In genomic region chr12:71780207-71780822, GRCh38 we compare ENCODE assay signal across 8 cellular contexts. TPM values are rescaled to one million over a fixed set of nuclear protein-coding genes. Genes with fewer than 3 reads are reported as not detected.
A peak's percentile ranks its signal among the peaks of the same experiment; 100 is the strongest.
DNase-seq lines count a peak whose midpoint lies in the region; ATAC-seq, FAIRE-seq and TF ChIP-seq lines count a peak whose summit lies in the region.

No MANE protein-coding gene starts in this region.

- TF ChIP-seq CTCF in heart right ventricle (IDR thresholded peaks at IDR 0.05) (peak; percentile 45 to 85 (median 72)), psoas muscle (IDR thresholded peaks at IDR 0.05) (peak; percentile 71)

- H3K4me3 ChIP-seq in heart right ventricle (no peak overlapping the region), psoas muscle (no peak overlapping the region)

- H3K27me3 ChIP-seq in heart right ventricle (no peaks in the 10 kb centered on the region), psoas muscle (ENCODE audit: insufficient read depth in 3 of 3, low read length in 2 of 3) (no peaks in the 10 kb centered on the region)

- H3K36me3 ChIP-seq in heart right ventricle (peaks cover 0 to 89% (median 29%) of the 10 kb centered on the region in 9 donors), psoas muscle (ENCODE audit: insufficient read depth in 1 of 2, low read depth in 1 of 2) (peaks cover under 1 to 87% of the 10 kb centered on the region in 2 donors)

- ATAC-seq in heart right ventricle: peak in 5 of 8 donors; percentile 46 to 75 (median 61)
- ATAC-seq in Right ventricle myocardium superior (ENCODE audit: poor library complexity): no peak
- ATAC-seq in HG02885 (IDR thresholded peaks at IDR 0.05; ENCODE audit: poor library complexity, unreplicated experiment): peak; percentile 70
- ATAC-seq in psoas muscle: peak in 2 of 4 donors; percentile 43 to 67
- ATAC-seq in HG03097 (IDR thresholded peaks at IDR 0.05; ENCODE audit: low FRiP score, unreplicated experiment): no peak

- H3K4me1 ChIP-seq in heart right ventricle: peaks cover 0 to 25% (median 11%) of the 10 kb centered on the region in 9 donors
- no peaks in the 10 kb centered on the region for H3K4me1 ChIP-seq in psoas muscle

- peak overlapping the region in 3 of 10 donors; percentile 7 to 26 (median 15) for H3K27ac ChIP-seq in heart right ventricle
- H3K27ac ChIP-seq in psoas muscle: no peak overlapping the region

- H3K9me3 ChIP-seq in heart right ventricle: no peaks in the 10 kb centered on the region
- no peaks in the 10 kb centered on the region for H3K9me3 ChIP-seq in psoas muscle

- DNase-seq in heart right ventricle: peak in 1 of 2 donors; percentile 47
- no peak for DNase-seq in Right ventricle myocardium superior
- peak; percentile 36 for DNase-seq in NOMO-1 treated with DMSO at 0.1 percent for 48 hours (lab: John Stamatoyannopoulos, UW; ENCODE audit: unreplicated experiment)
- DNase-seq in activated effector memory CD4-positive, alpha-beta T cell treated with Interleukin-2 at 50 U/mL for 16 hours: peak; percentile 10
- peak in 1 of 2 donors; percentile 25 for DNase-seq in frontal cortex (ENCODE audit: low spot score in 2 of 2)
- DNase-seq in psoas muscle: no peak

- peak; percentile 82 for FAIRE-seq in frontal cortex (lab: Jason Lieb, UNC)

- WGBS in heart right ventricle, 2 donors: 10 to 11% methylated on average over 3 of the region's 3 CpGs
- 21 to 33% (median 24%) methylated on average over 3 of the region's 3 CpGs for WGBS in psoas muscle, 3 donors

- intact Hi-C loops in heart right ventricle (cut with DNase I): loop anchor here in 6 of 10 donors (5.0 to 10.0 kb wide), 4 partner anchors 62 to 154 kb away; partner anchors contain the start of gene TPH2 (in 1 of the 6)
- intact Hi-C loops in Right ventricle myocardium superior (cut with DNase I): loop anchor here (5.0 kb wide), 1 partner anchor 57 kb away; the partner anchor contains the start of gene TBC1D15
- intact Hi-C loops in psoas muscle (cut with DNase I): no loop called here

RNA-seq across cellular contexts. Expression of gene RAB21, which starts 25.7 kb away (rescaled TPM):
- total RNA-seq in heart right ventricle (100 to 1,000 TPM; 137 to 271 (median 211) TPM), Right ventricle myocardium superior (163 TPM), frontal cortex (14.3 TPM), psoas muscle (100 to 1,000 TPM; 152 to 180 (median 167) TPM)
- polyA plus RNA-seq in heart right ventricle (10 to 100 TPM; 10.2 to 37.6 TPM), psoas muscle (100 to 1,000 TPM in 1 of 3 donors, 10 to 100 TPM in 2; 23.7 to 117 (median 53.6) TPM)

RNA-seq across cellular contexts. Expression of gene TBC1D15, which starts 59.2 kb away (rescaled TPM):
- total RNA-seq in heart right ventricle (10 to 100 TPM; 24.6 to 33.8 (median 28.8) TPM), Right ventricle myocardium superior (22.3 TPM), frontal cortex (25.7 TPM), psoas muscle (10 to 100 TPM; 23.3 to 72.0 (median 62.0) TPM)
- polyA plus RNA-seq in heart right ventricle (10 to 100 TPM; 10.7 to 15.9 TPM), psoas muscle (100 to 1,000 TPM in 1 of 3 donors, 10 to 100 TPM in 2; 23.5 to 108 (median 55.4) TPM)

Comparison
In these comparisons a context has a peak if more than half of its experiments do, and no peak if none do; other contexts are left out.
1. ATAC-seq: peak in heart right ventricle (5 of 8) and HG02885 (single experiment); none in Right ventricle myocardium superior (single experiment) and HG03097 (single experiment).
2. DNase-seq: peak in NOMO-1 treated with DMSO at 0.1 percent for 48 hours (single experiment) and activated effector memory CD4-positive, alpha-beta T cell treated with Interleukin-2 at 50 U/mL for 16 hours (single experiment); none in Right ventricle myocardium superior (single experiment) and psoas muscle (0 of 2).
3. intact Hi-C loops: an anchor here in heart right ventricle (5.0 to 10.0 kb wide) and Right ventricle myocardium superior (5.0 kb wide); none called in psoas muscle.